ENCODE assay signal across 1 cellular context in the genomic region with DNA sequence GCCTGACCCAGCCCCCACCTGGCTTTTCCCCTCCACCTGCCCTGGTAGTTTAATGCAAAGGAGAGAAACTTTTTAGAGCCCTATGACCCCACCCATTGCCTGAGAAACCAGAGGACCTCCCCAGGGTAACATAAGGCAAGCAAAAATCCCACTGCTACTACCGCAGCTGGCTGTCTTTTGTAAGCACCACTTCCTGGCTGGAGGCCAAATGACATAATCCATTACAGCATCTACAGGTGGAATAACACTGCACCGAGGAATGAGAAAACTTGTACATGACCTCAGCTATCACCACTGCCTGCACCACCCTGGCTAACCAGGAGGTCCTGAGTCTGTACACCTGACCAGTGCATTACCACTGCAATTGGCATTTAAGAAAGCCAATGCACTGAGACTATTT.
TF ChIP-seq lines count a peak whose summit lies in the region.

No MANE protein-coding gene starts in this region.

TF ChIP-seq in HepG2, 621 proteins besides CTCF, POLR2A, EP300 and RAD21 (continued from another document):
- TF ChIP-seq, protein P1, sequence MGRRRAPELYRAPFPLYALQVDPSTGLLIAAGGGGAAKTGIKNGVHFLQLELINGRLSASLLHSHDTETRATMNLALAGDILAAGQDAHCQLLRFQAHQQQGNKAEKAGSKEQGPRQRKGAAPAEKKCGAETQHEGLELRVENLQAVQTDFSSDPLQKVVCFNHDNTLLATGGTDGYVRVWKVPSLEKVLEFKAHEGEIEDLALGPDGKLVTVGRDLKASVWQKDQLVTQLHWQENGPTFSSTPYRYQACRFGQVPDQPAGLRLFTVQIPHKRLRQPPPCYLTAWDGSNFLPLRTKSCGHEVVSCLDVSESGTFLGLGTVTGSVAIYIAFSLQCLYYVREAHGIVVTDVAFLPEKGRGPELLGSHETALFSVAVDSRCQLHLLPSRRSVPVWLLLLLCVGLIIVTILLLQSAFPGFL (CRISPR knock-in tag; IDR thresholded peaks at IDR 0.05) = no peak
- no peak for TF ChIP-seq KAT2B (IDR thresholded peaks at IDR 0.05; ENCODE audit: borderline replicate concordance, low read depth, low read length)
- no peak for TF ChIP-seq ZNF24 (IDR thresholded peaks at IDR 0.05)
- no peak for TF ChIP-seq PHF20 (CRISPR knock-in tag; IDR thresholded peaks at IDR 0.05)
- no peak for TF ChIP-seq PPARG (CRISPR knock-in tag; conservative IDR thresholded peaks at IDR 0.05)
- no peak for TF ChIP-seq ZEB1 (IDR thresholded peaks at IDR 0.05; ENCODE audit: insufficient replicate concordance, low read depth)
- no peak for TF ChIP-seq THAP11 (CRISPR knock-in tag; IDR thresholded peaks at IDR 0.05)
- TF ChIP-seq NCOA1 (CRISPR knock-in tag; IDR thresholded peaks at IDR 0.05) = no peak
- no peak for TF ChIP-seq MEF2D (CRISPR knock-in tag; IDR thresholded peaks at IDR 0.05)
- TF ChIP-seq TARDBP (CRISPR knock-in tag; IDR thresholded peaks at IDR 0.05) = no peak
- TF ChIP-seq DMAP1 (CRISPR knock-in tag; IDR thresholded peaks at IDR 0.05) = no peak
- no peak for TF ChIP-seq ISL2 (CRISPR knock-in tag; IDR thresholded peaks at IDR 0.05)
- TF ChIP-seq RBM22 (optimal IDR thresholded peaks at IDR 0.05; ENCODE audit: low read length) = no peak
